35 cellular contexts compared by ENCODE assay signal in the genomic region with DNA sequence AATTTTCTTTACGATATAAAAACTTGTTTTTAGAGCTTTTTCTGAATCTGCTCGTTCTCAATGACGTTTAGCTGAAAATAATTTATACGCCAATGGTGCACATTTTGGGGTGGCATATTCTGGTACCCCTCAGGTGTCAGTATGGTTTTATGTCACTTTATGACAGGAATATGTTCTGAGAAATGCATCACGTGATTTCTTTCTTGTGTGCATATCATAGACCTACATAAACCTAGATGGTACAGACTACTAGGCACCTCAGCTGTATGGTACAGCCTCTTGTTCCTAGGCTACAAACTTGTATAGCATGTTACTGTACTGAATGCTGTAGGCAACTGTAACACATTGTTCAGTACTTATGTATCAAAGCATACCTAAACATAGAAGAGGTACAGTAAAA.
"Had no signal": no experiment of that assay in that cellular context is flagged by ENCODE, and none has a peak within 500 bp of the region (broad histone marks: within the 10 kb centered on the region; RNA-seq: fewer than 3 reads in every experiment).

No MANE protein-coding gene starts in this region.

- H3K27me3 ChIP-seq: MG63 had no signal

- H3K36me3 ChIP-seq: MG63 had no signal

- H3K9me3 ChIP-seq: MG63 had no signal

- H3K4me3 ChIP-seq: MG63 had no signal

- DNase-seq: Karpas-422, Kasumi-1, MG63, MM.1S, MV-4-11, NCI-H1048, NCI-H1092, NCI-H1092 treated with DMSO at 0.1 percent for 48 hours, NCI-H1105, NCI-H1105 treated with DMSO at 0.1 percent for 48 hours, NCI-H1417, NCI-H1417 treated with DMSO at 0.1 percent for 48 hours, NCI-H1436, NCI-H1436 treated with DMSO at 0.1 percent for 48 hours, NCI-H146, NCI-H1694, NCI-H1694 treated with DMSO at 0.1 percent for 48 hours, NCI-H187, NCI-H187 treated with DMSO at 0.1 percent for 48 hours, NCI-H1930, NCI-H2029, NCI-H2029 treated with DMSO at 0.1 percent for 48 hours, NCI-H2081, NCI-H2081 treated with DMSO at 0.1 percent for 48 hours, NCI-H2107, NCI-H2171, NCI-H2171 treated with DMSO at 0.1 percent for 48 hours, NCI-H2227 treated with DMSO at 0.1 percent for 48 hours, NCI-H226, NCI-H345, NCI-H446, NCI-H446 treated with DMSO at 0.1 percent for 48 hours, NCI-H510A, NCI-H510A treated with DMSO at 0.1 percent for 48 hours, NCI-H524 had no signal
